26 cellular contexts compared by ENCODE assay signal in genomic region chr5:65654713-65655112, GRCh38. TPM values are rescaled to one million over a fixed set of nuclear protein-coding genes. Genes with fewer than 3 reads are reported as not detected.
A peak's percentile ranks its signal among the peaks of the same experiment; 100 is the strongest.
DNase-seq lines count a peak whose midpoint lies in the region; ATAC-seq and TF ChIP-seq lines count a peak whose summit lies in the region.
"Had no signal": no experiment of that assay in that cellular context is flagged by ENCODE, and none has a peak within 500 bp of the region (broad histone marks: within the 10 kb centered on the region; RNA-seq: fewer than 3 reads in every experiment).

No MANE protein-coding gene starts in this region.

- H3K4me3 ChIP-seq in GM23338, result no peak overlapping the region
- H3K4me3 ChIP-seq: A549, BLaER1, GM12878 had no signal

- no peaks in the 10 kb centered on the region for H3K9me3 Mint-ChIP-seq in activated CD8-positive, alpha-beta T cell treated with anti-CD3 and anti-CD28 coated beads for 36 hours
- H3K9me3 Mint-ChIP-seq in activated CD8-positive, alpha-beta T cell treated with anti-CD3 and anti-CD28 coated beads, Interleukin-2, amount 10 ng/mL, durations not matched to agents 7 days and 5 days (ENCODE audit: insufficient read depth), result no peaks in the 10 kb centered on the region
- no peaks in the 10 kb centered on the region for H3K9me3 Mint-ChIP-seq in activated naive CD8-positive, alpha-beta T cell treated with anti-CD3 and anti-CD28 coated beads for 36 hours
- H3K9me3 Mint-ChIP-seq in activated naive CD8-positive, alpha-beta T cell treated with anti-CD3 and anti-CD28 coated beads, Interleukin-2, amount 50 U/mL, for 24 hours, result no peaks in the 10 kb centered on the region
- no peaks in the 10 kb centered on the region for H3K9me3 Mint-ChIP-seq in GM23338
- H3K9me3 Mint-ChIP-seq: CD14-positive monocyte; CD4-positive, alpha-beta memory T cell; CD4-positive, CD25-positive, alpha-beta regulatory T cell; CD8-positive, alpha-beta memory T cell had no signal

- no peak for DNase-seq in activated CD8-positive, alpha-beta T cell treated with anti-CD3 and anti-CD28 coated beads for 36 hours
- no peak for DNase-seq in activated CD8-positive, alpha-beta T cell treated with anti-CD3 and anti-CD28 coated beads, Interleukin-2, amount 10 ng/mL, durations not matched to agents 7 days and 5 days
- no peak for DNase-seq in activated naive CD8-positive, alpha-beta T cell treated with anti-CD3 and anti-CD28 coated beads for 36 hours
- no peak for DNase-seq in activated naive CD8-positive, alpha-beta T cell treated with anti-CD3 and anti-CD28 coated beads, Interleukin-2, amount 50 U/mL, for 24 hours
- DNase-seq in GM23338 (ENCODE audit: low spot score) (no peak), Ammon's horn (ENCODE audit: low spot score) (no peak)
- DNase-seq: AML-193; BE2C; C1 segment of cervical spinal cord; CD4-positive, alpha-beta memory T cell; CD4-positive, CD25-positive, alpha-beta regulatory T cell; CD8-positive, alpha-beta memory T cell; COR-L47; DMS 273 treated with DMSO at 0.1 percent for 48 hours; DMS153; DMS53; DMS79; DND-41; EL; GDM1 had no signal

- no peaks in the 10 kb centered on the region for H3F3A ChIP-seq in GM23338 (replicated peaks; ENCODE audit: low read depth)

- H3K27me3 ChIP-seq in GM23338 (ENCODE audit: insufficient read depth), result no peaks in the 10 kb centered on the region
- H3K27me3 ChIP-seq: BE2C, BLaER1 had no signal

- peaks cover 18% of the 10 kb centered on the region for H3K36me3 Mint-ChIP-seq in activated CD8-positive, alpha-beta T cell treated with anti-CD3 and anti-CD28 coated beads for 36 hours (ENCODE audit: low read depth)
- H3K36me3 Mint-ChIP-seq in activated CD8-positive, alpha-beta T cell treated with anti-CD3 and anti-CD28 coated beads, Interleukin-2, amount 10 ng/mL, durations not matched to agents 7 days and 5 days (ENCODE audit: low read depth), result peaks cover 19% of the 10 kb centered on the region
- H3K36me3 Mint-ChIP-seq in activated naive CD8-positive, alpha-beta T cell treated with anti-CD3 and anti-CD28 coated beads for 36 hours, result peaks cover 14% of the 10 kb centered on the region
- peaks cover 14% of the 10 kb centered on the region for H3K36me3 Mint-ChIP-seq in activated naive CD8-positive, alpha-beta T cell treated with anti-CD3 and anti-CD28 coated beads, Interleukin-2, amount 50 U/mL, for 24 hours (ENCODE audit: low read depth)
- H3K36me3 Mint-ChIP-seq in GM23338 (ENCODE audit: low read depth), result no peaks in the 10 kb centered on the region

- no peak overlapping the region for H3K4me3 Mint-ChIP-seq in activated CD8-positive, alpha-beta T cell treated with anti-CD3 and anti-CD28 coated beads for 36 hours
- no peak overlapping the region for H3K4me3 Mint-ChIP-seq in activated CD8-positive, alpha-beta T cell treated with anti-CD3 and anti-CD28 coated beads, Interleukin-2, amount 10 ng/mL, durations not matched to agents 7 days and 5 days
- H3K4me3 Mint-ChIP-seq in activated naive CD8-positive, alpha-beta T cell treated with anti-CD3 and anti-CD28 coated beads for 36 hours, result no peak overlapping the region
- H3K4me3 Mint-ChIP-seq in activated naive CD8-positive, alpha-beta T cell treated with anti-CD3 and anti-CD28 coated beads, Interleukin-2, amount 50 U/mL, for 24 hours, result no peak overlapping the region
- no peak overlapping the region for H3K4me3 Mint-ChIP-seq in GM23338
- H3K4me3 Mint-ChIP-seq: CD14-positive monocyte; CD4-positive, alpha-beta memory T cell; CD4-positive, CD25-positive, alpha-beta regulatory T cell; CD8-positive, alpha-beta memory T cell had no signal

- H3K4me1 Mint-ChIP-seq in activated CD8-positive, alpha-beta T cell treated with anti-CD3 and anti-CD28 coated beads for 36 hours (ENCODE audit: low read depth), result peaks cover 2% of the 10 kb centered on the region
- H3K4me1 Mint-ChIP-seq in activated CD8-positive, alpha-beta T cell treated with anti-CD3 and anti-CD28 coated beads, Interleukin-2, amount 10 ng/mL, durations not matched to agents 7 days and 5 days (ENCODE audit: low read depth), result no peaks in the 10 kb centered on the region
- H3K4me1 Mint-ChIP-seq in activated naive CD8-positive, alpha-beta T cell treated with anti-CD3 and anti-CD28 coated beads for 36 hours, result peaks cover 4% of the 10 kb centered on the region
- H3K4me1 Mint-ChIP-seq in activated naive CD8-positive, alpha-beta T cell treated with anti-CD3 and anti-CD28 coated beads, Interleukin-2, amount 50 U/mL, for 24 hours, result no peaks in the 10 kb centered on the region
- H3K4me1 Mint-ChIP-seq in GM23338, result no peaks in the 10 kb centered on the region
- H3K4me1 Mint-ChIP-seq: CD14-positive monocyte; CD4-positive, alpha-beta memory T cell; CD8-positive, alpha-beta memory T cell had no signal

- no peaks in the 10 kb centered on the region for H3K4me1 ChIP-seq in GM23338 (ENCODE audit: insufficient read depth)
- H3K4me1 ChIP-seq: A549, BE2C, BLaER1 had no signal

- no peaks in the 10 kb centered on the region for H4K20me1 ChIP-seq in GM23338 (replicated peaks; ENCODE audit: insufficient read depth)
- H4K20me1 ChIP-seq: BLaER1 had no signal

- no peaks in the 10 kb centered on the region for H3K36me3 ChIP-seq in GM23338 (ENCODE audit: insufficient read depth)

- POLR2A ChIA-PET in activated CD8-positive, alpha-beta T cell treated with anti-CD3 and anti-CD28 coated beads for 36 hours (lab: Charles Lee), result no interaction called here
- POLR2A ChIA-PET in activated CD8-positive, alpha-beta T cell treated with anti-CD3 and anti-CD28 coated beads, Interleukin-2, amount 10 ng/mL, durations not matched to agents 7 days and 5 days (lab: Charles Lee), result no interaction called here

- H3K79me2 ChIP-seq in GM23338 (replicated peaks; ENCODE audit: insufficient read depth), result no peaks in the 10 kb centered on the region

- H2AFZ ChIP-seq in GM23338, result no peak overlapping the region

- H3K9me2 ChIP-seq in GM23338 (ENCODE audit: insufficient read depth), result no peaks in the 10 kb centered on the region

- intact Hi-C loops in activated CD8-positive, alpha-beta T cell treated with anti-CD3 and anti-CD28 coated beads for 36 hours (cut with micrococcal nuclease), result no loop called here

- no peak overlapping the region for H3K4me2 ChIP-seq in GM23338
- H3K4me2 ChIP-seq: A549, BLaER1 had no signal

- CTCF ChIA-PET in activated CD8-positive, alpha-beta T cell treated with anti-CD3 and anti-CD28 coated beads for 36 hours (lab: Charles Lee), result no interaction called here
- CTCF ChIA-PET in activated CD8-positive, alpha-beta T cell treated with anti-CD3 and anti-CD28 coated beads, Interleukin-2, amount 10 ng/mL, durations not matched to agents 7 days and 5 days (lab: Charles Lee), result no interaction called here

- no peak for TF ChIP-seq CTCF in activated CD8-positive, alpha-beta T cell treated with anti-CD3 and anti-CD28 coated beads for 36 hours (IDR thresholded peaks at IDR 0.05)
- no peak for TF ChIP-seq CTCF in 22Rv1 (IDR thresholded peaks at IDR 0.05)
- TF ChIP-seq CTCF in GM23338 (conservative IDR thresholded peaks at IDR 0.05; ENCODE audit: low read depth in 2 of 2), result no peak

- peak; percentile 27 for ATAC-seq in activated CD8-positive, alpha-beta T cell treated with anti-CD3 and anti-CD28 coated beads for 36 hours
- no peak for ATAC-seq in activated CD8-positive, alpha-beta T cell treated with anti-CD3 and anti-CD28 coated beads, Interleukin-2, amount 10 ng/mL, durations not matched to agents 7 days and 5 days
- ATAC-seq in activated naive CD8-positive, alpha-beta T cell treated with anti-CD3 and anti-CD28 coated beads, Interleukin-2, amount 50 U/mL, for 24 hours, result no peak
- ATAC-seq in GM23338 (no peak), HG03442 (IDR thresholded peaks at IDR 0.05; ENCODE audit: unreplicated experiment) (no peak)
- ATAC-seq: A549, GM12878 had no signal

- peak overlapping the region; percentile 62 for H3K27ac Mint-ChIP-seq in activated CD8-positive, alpha-beta T cell treated with anti-CD3 and anti-CD28 coated beads for 36 hours
- H3K27ac Mint-ChIP-seq in activated CD8-positive, alpha-beta T cell treated with anti-CD3 and anti-CD28 coated beads, Interleukin-2, amount 10 ng/mL, durations not matched to agents 7 days and 5 days, result no peak overlapping the region
- H3K27ac Mint-ChIP-seq in activated naive CD8-positive, alpha-beta T cell treated with anti-CD3 and anti-CD28 coated beads for 36 hours, result peak overlapping the region; percentile 48
- H3K27ac Mint-ChIP-seq in activated naive CD8-positive, alpha-beta T cell treated with anti-CD3 and anti-CD28 coated beads, Interleukin-2, amount 50 U/mL, for 24 hours, result no peak overlapping the region
- H3K27ac Mint-ChIP-seq in GM23338, result no peak overlapping the region
- H3K27ac Mint-ChIP-seq: CD14-positive monocyte; CD4-positive, alpha-beta memory T cell; CD4-positive, CD25-positive, alpha-beta regulatory T cell; CD8-positive, alpha-beta memory T cell had no signal

- H3K27me3 Mint-ChIP-seq in activated CD8-positive, alpha-beta T cell treated with anti-CD3 and anti-CD28 coated beads for 36 hours, result no peaks in the 10 kb centered on the region
- H3K27me3 Mint-ChIP-seq in activated CD8-positive, alpha-beta T cell treated with anti-CD3 and anti-CD28 coated beads, Interleukin-2, amount 10 ng/mL, durations not matched to agents 7 days and 5 days (ENCODE audit: low read depth), result no peaks in the 10 kb centered on the region
- H3K27me3 Mint-ChIP-seq in activated naive CD8-positive, alpha-beta T cell treated with anti-CD3 and anti-CD28 coated beads for 36 hours, result no peaks in the 10 kb centered on the region
- H3K27me3 Mint-ChIP-seq in activated naive CD8-positive, alpha-beta T cell treated with anti-CD3 and anti-CD28 coated beads, Interleukin-2, amount 50 U/mL, for 24 hours, result no peaks in the 10 kb centered on the region
- peaks cover 3% of the 10 kb centered on the region for H3K27me3 Mint-ChIP-seq in GM23338 (ENCODE audit: insufficient read depth, low read depth, poor library complexity)
- H3K27me3 Mint-ChIP-seq: CD4-positive, alpha-beta memory T cell; CD4-positive, CD25-positive, alpha-beta regulatory T cell; CD8-positive, alpha-beta memory T cell had no signal

- H3K27ac ChIP-seq in 22Rv1, result peak overlapping the region; percentile 29; the same call in 1 of the 2 replicates
- 0 out of 2 replicates have a peak overlapping the region, but pooled peaks have one; percentile 21 for H3K27ac ChIP-seq in GM23338 (ENCODE audit: low read depth)
- H3K27ac ChIP-seq: A549, BLaER1 had no signal

RNA-seq across cellular contexts. Expression of gene SHLD3, which starts 29.9 kb away (rescaled TPM):
- 1 to 10 TPM; 4.1 to 5.2 TPM for total RNA-seq in activated CD8-positive, alpha-beta T cell treated with anti-CD3 and anti-CD28 coated beads for 36 hours
- 1 to 10 TPM; 5.1 to 5.3 TPM for total RNA-seq in activated CD8-positive, alpha-beta T cell treated with anti-CD3 and anti-CD28 coated beads, Interleukin-2, amount 10 ng/mL, durations not matched to agents 7 days and 5 days
- total RNA-seq in activated naive CD8-positive, alpha-beta T cell treated with anti-CD3 and anti-CD28 coated beads for 36 hours, result 1 to 10 TPM; 6.9 to 7.3 TPM
- 4.2 and 5.1 TPM in 2 replicates for total RNA-seq in GM23338 (2014; rRNA removed; shearing (Covaris generic))
- polyA plus RNA-seq in GM23338 (2016; fragmentation: Nextera tagmentation; extraction: Ambion mirVana), result 4.8 and 7.0 TPM in 2 replicates

RNA-seq across cellular contexts. Expression of gene TRAPPC13, which starts 29.9 kb away (rescaled TPM):
- total RNA-seq in activated CD8-positive, alpha-beta T cell treated with anti-CD3 and anti-CD28 coated beads for 36 hours, result 10 to 100 TPM; 18.0 to 22.1 TPM
- 10 to 100 TPM; 21.9 to 22.2 TPM for total RNA-seq in activated CD8-positive, alpha-beta T cell treated with anti-CD3 and anti-CD28 coated beads, Interleukin-2, amount 10 ng/mL, durations not matched to agents 7 days and 5 days
- 10 to 100 TPM; 23.3 to 24.3 TPM for total RNA-seq in activated naive CD8-positive, alpha-beta T cell treated with anti-CD3 and anti-CD28 coated beads for 36 hours
- 20.1 and 21.9 TPM in 2 replicates for total RNA-seq in GM23338 (2014; rRNA removed; shearing (Covaris generic))
- 15.1 and 16.3 TPM in 2 replicates for polyA plus RNA-seq in GM23338 (2016; fragmentation: Nextera tagmentation; extraction: Ambion mirVana)

RNA-seq across cellular contexts. Expression of gene TRIM23, which starts 30.6 kb away (rescaled TPM):
- 1 to 10 TPM; 6.8 to 7.0 TPM for total RNA-seq in activated CD8-positive, alpha-beta T cell treated with anti-CD3 and anti-CD28 coated beads for 36 hours
- total RNA-seq in activated CD8-positive, alpha-beta T cell treated with anti-CD3 and anti-CD28 coated beads, Interleukin-2, amount 10 ng/mL, durations not matched to agents 7 days and 5 days, result 1 to 10 TPM; 7.0 to 8.9 TPM
- total RNA-seq in activated naive CD8-positive, alpha-beta T cell treated with anti-CD3 and anti-CD28 coated beads for 36 hours, result 1 to 10 TPM; 6.8 to 7.1 TPM
- total RNA-seq in GM23338 (2014; rRNA removed; shearing (Covaris generic)), result 10.4 and 16.6 TPM in 2 replicates
- 5.4 and 6.5 TPM in 2 replicates for polyA plus RNA-seq in GM23338 (2016; fragmentation: Nextera tagmentation; extraction: Ambion mirVana)

Comparison
In these comparisons a context has a peak if more than half of its experiments do, and no peak if none do; other contexts are left out.
1. H3K27ac Mint-ChIP-seq: peak in activated CD8-positive, alpha-beta T cell treated with anti-CD3 and anti-CD28 coated beads for 36 hours (single experiment) and activated naive CD8-positive, alpha-beta T cell treated with anti-CD3 and anti-CD28 coated beads for 36 hours (single experiment); none in activated CD8-positive, alpha-beta T cell treated with anti-CD3 and anti-CD28 coated beads, Interleukin-2, amount 10 ng/mL, durations not matched to agents 7 days and 5 days (single experiment), activated naive CD8-positive, alpha-beta T cell treated with anti-CD3 and anti-CD28 coated beads, Interleukin-2, amount 50 U/mL, for 24 hours (single experiment) and GM23338 (single experiment).